In the genomic region with DNA sequence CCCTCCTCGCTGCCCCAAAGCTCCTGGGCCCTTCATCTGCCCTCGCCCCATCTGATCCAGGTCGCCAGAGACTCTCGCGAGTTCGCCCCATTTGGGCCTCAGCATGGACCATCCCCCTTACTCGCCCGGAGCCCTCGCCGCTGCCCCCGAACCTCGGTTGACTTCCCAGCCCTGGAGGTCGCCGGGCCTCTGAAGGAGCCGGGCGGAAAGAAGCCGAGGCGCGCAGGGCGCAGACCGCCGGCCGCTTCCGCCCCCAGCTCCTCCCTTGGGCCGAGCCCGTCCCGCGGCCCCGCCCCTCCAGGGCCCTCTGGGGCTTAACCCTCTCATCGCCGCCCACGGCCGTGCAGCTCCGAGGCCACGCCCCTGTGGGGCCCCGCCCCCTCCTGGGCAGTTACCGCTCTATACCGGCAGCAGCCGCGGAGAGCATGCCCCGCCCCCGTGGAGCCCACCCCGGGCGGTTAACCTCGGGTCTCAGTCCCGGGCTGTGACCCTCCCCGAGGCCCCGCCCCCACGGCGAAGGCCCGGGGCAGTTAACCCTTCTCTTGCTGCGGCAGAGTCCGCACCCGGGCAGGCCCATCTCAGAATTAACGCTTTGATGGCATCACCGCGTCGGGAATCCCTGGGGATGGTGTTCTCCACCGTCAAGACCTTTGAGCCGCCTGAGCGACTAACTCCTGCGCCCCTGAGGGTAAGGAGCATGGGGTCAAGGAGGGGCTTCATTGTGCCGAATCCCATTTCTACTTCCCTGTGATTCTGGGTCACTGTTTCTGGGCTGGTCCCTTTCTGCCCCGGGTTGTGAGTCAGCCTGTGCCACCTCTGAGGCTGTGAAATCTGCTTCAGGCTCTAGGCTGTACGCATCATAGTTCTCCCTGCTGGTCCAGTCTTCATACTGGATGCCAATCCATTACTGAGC, we compare ENCODE assay signal across 8 cellular contexts. TPM values are rescaled to one million over a fixed set of nuclear protein-coding genes. Genes with fewer than 3 reads are reported as not detected.
DNase-seq lines count a peak whose midpoint lies in the region; ATAC-seq and FAIRE-seq lines count a peak whose summit lies in the region.

A gene with protein sequence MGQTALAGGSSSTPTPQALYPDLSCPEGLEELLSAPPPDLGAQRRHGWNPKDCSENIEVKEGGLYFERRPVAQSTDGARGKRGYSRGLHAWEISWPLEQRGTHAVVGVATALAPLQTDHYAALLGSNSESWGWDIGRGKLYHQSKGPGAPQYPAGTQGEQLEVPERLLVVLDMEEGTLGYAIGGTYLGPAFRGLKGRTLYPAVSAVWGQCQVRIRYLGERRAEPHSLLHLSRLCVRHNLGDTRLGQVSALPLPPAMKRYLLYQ (minus strand): TSS at position 210 of the 913 bp plus-strand sequence. CDS start 402 bp downstream, outside the sequence.

- peak; percentile 40 for ATAC-seq in GM18499 (IDR thresholded peaks at IDR 0.05; ENCODE audit: insufficient read depth, unreplicated experiment)
- peak; percentile 65 for ATAC-seq in HG02970 (IDR thresholded peaks at IDR 0.05; ENCODE audit: low FRiP score, unreplicated experiment)
- ATAC-seq in right cardiac atrium, result peak; percentile 93 to 94

- DNase-seq in NCI-H1930 (lab: John Stamatoyannopoulos, UW) (peak; percentile 96 to 98), T-helper 2 cell (peak; percentile 97 to 99 (median 99)), right cardiac atrium (peak; percentile 99 to 100 (median 100)), pulmonary artery endothelial cell (ENCODE audit: low read depth, low spot score) (peak; percentile 77), urothelium cell line (ENCODE audit: low spot score) (peak; percentile 98)

- H3K27ac ChIP-seq in angular gyrus (ENCODE audit: low read depth, low read length), result peak within 1 kb of the TSS; percentile 74
- peak within 1 kb of the TSS; percentile 76 for H3K27ac ChIP-seq in right cardiac atrium (ENCODE audit: low read length)

- WGBS in right cardiac atrium, result under 1% methylated on average over 65 of the region's 65 CpGs

- H3K27me3 ChIP-seq in right cardiac atrium (ENCODE audit: control insufficient read depth, insufficient read depth), result no peaks in the 10 kb centered on the region

- H3K4me3 ChIP-seq in right cardiac atrium (ENCODE audit: low read length), result peak within 1 kb of the TSS; percentile 73

- H3K9me3 ChIP-seq in right cardiac atrium (ENCODE audit: control insufficient read depth, low read length), result no peaks in the 10 kb centered on the region

- peak; percentile 91 for FAIRE-seq in urothelium cell line (lab: Jason Lieb, UNC)

- intact Hi-C loops in right cardiac atrium (cut with DNase I), result no loop called here

- peaks cover 2% of the 10 kb centered on the region for H3K4me1 ChIP-seq in right cardiac atrium (ENCODE audit: control insufficient read depth, insufficient read depth, low read length)

RNA-seq across cellular contexts. Expression of the gene that starts here (rescaled TPM):
- total RNA-seq in right cardiac atrium (1 to 10 TPM; 2.5 to 4.2 (median 3.5) TPM), pulmonary artery endothelial cell (3.1 and 5.8 TPM in 2 replicates)
- 4.6 TPM for polyA plus RNA-seq in right cardiac atrium

Comparison
In these comparisons a context has a peak if more than half of its experiments do, and no peak if none do; other contexts are left out.
1. Peak in every context shown above with its lines: DNase-seq, ATAC-seq, H3K4me3 ChIP-seq and H3K27ac ChIP-seq.
2. ATAC-seq: peak in every context shown above with its lines; median percentile 94 in right cardiac atrium; 65 in HG02970; 40 in GM18499.